Comparison of ENCODE assay signal across 28 cellular contexts in genomic region chr12:88458327-88458726, GRCh38.
"Had no signal": no experiment of that assay in that cellular context is flagged by ENCODE, and none has a peak within 500 bp of the region (broad histone marks: within the 10 kb centered on the region; RNA-seq: fewer than 3 reads in every experiment).

No MANE protein-coding gene starts in this region.

- H3K9me3 ChIP-seq: colonic mucosa, esophagus muscularis mucosa, esophagus squamous epithelium, gastrocnemius medialis had no signal

- ATAC-seq: effector memory CD8-positive, alpha-beta T cell; esophagus mucosa; foreskin keratinocyte; gastrocnemius medialis; gastroesophageal sphincter; heart left ventricle; heart right ventricle had no signal

- DNase-seq: colonic mucosa; cortex of kidney; dermis blood vessel endothelial cell; dorsolateral prefrontal cortex; effector CD4-positive, alpha-beta T cell; effector CD8-positive, alpha-beta T cell; effector memory CD4-positive, alpha-beta T cell; effector memory CD8-positive, alpha-beta T cell; endodermal cell; erythroblast; esophagus squamous epithelium; foreskin fibroblast; foreskin keratinocyte; foreskin melanocyte; gastrocnemius medialis; glutamatergic neuron; head of caudate nucleus; heart left ventricle; heart right ventricle had no signal

- FAIRE-seq: colon, endometrium, endothelial cell of umbilical vein, frontal cortex had no signal

- H3K27ac ChIP-seq: colonic mucosa, coronary artery, dorsolateral prefrontal cortex, epithelial cell of prostate, esophagus muscularis mucosa, esophagus squamous epithelium, foreskin keratinocyte, gastrocnemius medialis, gastroesophageal sphincter, heart left ventricle, heart right ventricle had no signal

- H3K36me3 ChIP-seq: colonic mucosa, esophagus muscularis mucosa, esophagus squamous epithelium, gastrocnemius medialis, gastroesophageal sphincter, heart left ventricle, heart right ventricle had no signal

- H3K4me1 ChIP-seq: colonic mucosa, foreskin keratinocyte, gastrocnemius medialis, gastroesophageal sphincter, heart left ventricle, heart right ventricle had no signal

- H3K4me3 ChIP-seq: colonic mucosa, coronary artery, dorsolateral prefrontal cortex, esophagus muscularis mucosa, esophagus squamous epithelium, gastrocnemius medialis, gastroesophageal sphincter, heart left ventricle, heart right ventricle had no signal

- H3K27me3 ChIP-seq: colonic mucosa, dorsolateral prefrontal cortex, esophagus muscularis mucosa, foreskin keratinocyte, gastrocnemius medialis, gastroesophageal sphincter, heart left ventricle, heart right ventricle had no signal
